ENCODE assay signal across 27 cellular contexts in the genomic region with DNA sequence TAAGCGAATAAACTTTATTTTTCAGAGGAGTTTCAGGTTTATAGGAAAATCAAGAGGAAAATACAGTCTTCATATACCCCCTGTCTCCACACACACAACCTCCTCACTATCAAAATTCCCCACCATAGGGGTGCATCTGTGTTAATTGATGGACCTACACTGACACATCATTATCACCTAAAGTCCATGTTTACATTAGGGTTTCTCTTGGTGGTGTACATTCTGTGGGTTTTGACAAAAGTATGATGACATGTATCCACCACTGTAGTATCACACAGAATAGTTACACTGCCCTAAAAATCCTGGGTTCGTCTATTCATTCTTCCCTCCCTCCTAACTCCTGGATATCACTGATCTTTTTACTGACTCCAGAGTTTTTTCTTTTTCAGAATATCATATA.
"Had no signal": no experiment of that assay in that cellular context is flagged by ENCODE, and none has a peak within 500 bp of the region (broad histone marks: within the 10 kb centered on the region; RNA-seq: fewer than 3 reads in every experiment).

No MANE protein-coding gene starts in this region.

- H3K27ac ChIP-seq: colonic mucosa, coronary artery, dorsolateral prefrontal cortex, epithelial cell of prostate, esophagus muscularis mucosa, esophagus squamous epithelium, foreskin keratinocyte, gastrocnemius medialis, gastroesophageal sphincter, heart left ventricle, heart right ventricle had no signal

- ATAC-seq: effector memory CD8-positive, alpha-beta T cell; esophagus mucosa; foreskin keratinocyte; gastrocnemius medialis; gastroesophageal sphincter; heart left ventricle; heart right ventricle had no signal

- DNase-seq: colonic mucosa; cortex of kidney; dermis blood vessel endothelial cell; dorsolateral prefrontal cortex; effector CD4-positive, alpha-beta T cell; effector CD8-positive, alpha-beta T cell; effector memory CD4-positive, alpha-beta T cell; effector memory CD8-positive, alpha-beta T cell; endodermal cell; erythroblast; esophagus squamous epithelium; foreskin fibroblast; foreskin keratinocyte; gastrocnemius medialis; glutamatergic neuron; head of caudate nucleus; heart left ventricle; heart right ventricle had no signal

- H3K4me1 ChIP-seq: colonic mucosa, esophagus muscularis mucosa, esophagus squamous epithelium, foreskin keratinocyte, gastrocnemius medialis, gastroesophageal sphincter, heart left ventricle, heart right ventricle had no signal

- H3K9me3 ChIP-seq: colonic mucosa, esophagus muscularis mucosa, esophagus squamous epithelium, gastrocnemius medialis, gastroesophageal sphincter, heart left ventricle, heart right ventricle had no signal

- H3K27me3 ChIP-seq: colonic mucosa, esophagus squamous epithelium, foreskin keratinocyte, gastrocnemius medialis had no signal

- H3K4me3 ChIP-seq: colonic mucosa, coronary artery, dorsolateral prefrontal cortex, esophagus muscularis mucosa, esophagus squamous epithelium, gastrocnemius medialis, gastroesophageal sphincter, heart left ventricle, heart right ventricle had no signal

- FAIRE-seq: colon, endometrium, endothelial cell of umbilical vein, frontal cortex had no signal

- H3K36me3 ChIP-seq: colonic mucosa, esophagus muscularis mucosa, esophagus squamous epithelium, gastrocnemius medialis, gastroesophageal sphincter, heart left ventricle, heart right ventricle had no signal
